1 cellular context compared by ENCODE assay signal in the genomic region with DNA sequence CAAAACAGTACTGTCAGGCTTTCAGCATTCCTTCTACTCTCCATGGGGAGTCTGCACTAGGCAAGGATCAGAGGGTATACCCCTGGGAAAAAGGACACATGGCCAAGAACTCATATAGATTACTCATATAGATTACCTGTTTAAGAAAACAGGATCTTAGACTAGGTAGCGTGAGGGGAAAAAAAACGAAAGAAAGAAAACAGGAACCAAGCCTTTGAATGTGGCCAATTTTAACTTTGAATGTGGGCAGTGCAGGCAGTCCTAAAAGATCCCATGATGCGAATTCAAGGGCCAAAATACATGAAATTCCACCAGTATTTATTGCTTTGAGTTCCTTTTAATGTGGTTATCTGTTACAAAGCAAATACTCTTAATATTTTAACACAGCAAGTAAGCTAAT.
A peak's percentile ranks its signal among the peaks of the same experiment; 100 is the strongest.
TF ChIP-seq lines count a peak whose summit lies in the region.

No MANE protein-coding gene starts in this region.

TF ChIP-seq in GM12878, 131 proteins besides CTCF, POLR2A, EP300 and RAD21 (continued from another document):
- TF ChIP-seq, protein P1, sequence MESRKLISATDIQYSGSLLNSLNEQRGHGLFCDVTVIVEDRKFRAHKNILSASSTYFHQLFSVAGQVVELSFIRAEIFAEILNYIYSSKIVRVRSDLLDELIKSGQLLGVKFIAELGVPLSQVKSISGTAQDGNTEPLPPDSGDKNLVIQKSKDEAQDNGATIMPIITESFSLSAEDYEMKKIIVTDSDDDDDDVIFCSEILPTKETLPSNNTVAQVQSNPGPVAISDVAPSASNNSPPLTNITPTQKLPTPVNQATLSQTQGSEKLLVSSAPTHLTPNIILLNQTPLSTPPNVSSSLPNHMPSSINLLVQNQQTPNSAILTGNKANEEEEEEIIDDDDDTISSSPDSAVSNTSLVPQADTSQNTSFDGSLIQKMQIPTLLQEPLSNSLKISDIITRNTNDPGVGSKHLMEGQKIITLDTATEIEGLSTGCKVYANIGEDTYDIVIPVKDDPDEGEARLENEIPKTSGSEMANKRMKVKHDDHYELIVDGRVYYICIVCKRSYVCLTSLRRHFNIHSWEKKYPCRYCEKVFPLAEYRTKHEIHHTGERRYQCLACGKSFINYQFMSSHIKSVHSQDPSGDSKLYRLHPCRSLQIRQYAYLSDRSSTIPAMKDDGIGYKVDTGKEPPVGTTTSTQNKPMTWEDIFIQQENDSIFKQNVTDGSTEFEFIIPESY (IDR thresholded peaks at IDR 0.05): no peak
- TF ChIP-seq DPF2 (IDR thresholded peaks at IDR 0.05) (peak; percentile 68), SPI1 (IDR thresholded peaks at IDR 0.05; ENCODE audit: borderline replicate concordance, insufficient read depth, low read depth, low read length) (peak; percentile 60; the same call in 1 of the 2 replicates), RAD51 (IDR thresholded peaks at IDR 0.05) (0 out of 2 replicates have a peak, but pooled peaks have one; percentile 14), BHLHE40 (IDR thresholded peaks at IDR 0.05; ENCODE audit: borderline replicate concordance in 1 of 2, low read depth in 2 of 2, low read length in 1 of 2) (peak; percentile 28 to 41; a peak in 1 of 4 replicates), CHD2 (IDR thresholded peaks at IDR 0.05; ENCODE audit: borderline replicate concordance, low read depth, low read length) (no peak), IKZF2 (IDR thresholded peaks at IDR 0.05) (peak; percentile 87 to 92), GATAD2B (conservative IDR thresholded peaks at IDR 0.05; ENCODE audit: low read depth) (0 out of 2 replicates have a peak, but pooled peaks have one; percentile 25), RUNX3 (IDR thresholded peaks at IDR 0.05; ENCODE audit: low read length) (peak; percentile 91), BACH1 (IDR thresholded peaks at IDR 0.05; ENCODE audit: borderline replicate concordance) (peak; percentile 48; the same call in 1 of the 2 replicates), FOXM1 (IDR thresholded peaks at IDR 0.05; ENCODE audit: low read depth, low read length) (peak; percentile 83), IRF4 (IDR thresholded peaks at IDR 0.05; ENCODE audit: low read depth, low read length) (peak; percentile 67; the same call in 1 of the 2 replicates), CBX5 (IDR thresholded peaks at IDR 0.05; ENCODE audit: low read depth) (peak; percentile 72; the same call in 1 of the 2 replicates), CREM (IDR thresholded peaks at IDR 0.05; ENCODE audit: low read depth) (peak; percentile 36; the same call in 1 of the 2 replicates), PAX5 (IDR thresholded peaks at IDR 0.05; ENCODE audit: borderline replicate concordance, low read depth, low read length) (0 out of 2 replicates have a peak, but pooled peaks have one; percentile 28), BMI1 (IDR thresholded peaks at IDR 0.05; ENCODE audit: borderline replicate concordance) (0 out of 2 replicates have a peak, but pooled peaks have one; percentile 36)
- TF ChIP-seq, protein P2, sequence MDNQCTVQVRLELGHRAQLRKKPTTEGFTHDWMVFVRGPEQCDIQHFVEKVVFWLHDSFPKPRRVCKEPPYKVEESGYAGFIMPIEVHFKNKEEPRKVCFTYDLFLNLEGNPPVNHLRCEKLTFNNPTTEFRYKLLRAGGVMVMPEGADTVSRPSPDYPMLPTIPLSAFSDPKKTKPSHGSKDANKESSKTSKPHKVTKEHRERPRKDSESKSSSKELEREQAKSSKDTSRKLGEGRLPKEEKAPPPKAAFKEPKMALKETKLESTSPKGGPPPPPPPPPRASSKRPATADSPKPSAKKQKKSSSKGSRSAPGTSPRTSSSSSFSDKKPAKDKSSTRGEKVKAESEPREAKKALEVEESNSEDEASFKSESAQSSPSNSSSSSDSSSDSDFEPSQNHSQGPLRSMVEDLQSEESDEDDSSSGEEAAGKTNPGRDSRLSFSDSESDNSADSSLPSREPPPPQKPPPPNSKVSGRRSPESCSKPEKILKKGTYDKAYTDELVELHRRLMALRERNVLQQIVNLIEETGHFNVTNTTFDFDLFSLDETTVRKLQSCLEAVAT (IDR thresholded peaks at IDR 0.05): 0 out of 2 replicates have a peak, but pooled peaks have one; percentile 43
- TF ChIP-seq, protein P3, sequence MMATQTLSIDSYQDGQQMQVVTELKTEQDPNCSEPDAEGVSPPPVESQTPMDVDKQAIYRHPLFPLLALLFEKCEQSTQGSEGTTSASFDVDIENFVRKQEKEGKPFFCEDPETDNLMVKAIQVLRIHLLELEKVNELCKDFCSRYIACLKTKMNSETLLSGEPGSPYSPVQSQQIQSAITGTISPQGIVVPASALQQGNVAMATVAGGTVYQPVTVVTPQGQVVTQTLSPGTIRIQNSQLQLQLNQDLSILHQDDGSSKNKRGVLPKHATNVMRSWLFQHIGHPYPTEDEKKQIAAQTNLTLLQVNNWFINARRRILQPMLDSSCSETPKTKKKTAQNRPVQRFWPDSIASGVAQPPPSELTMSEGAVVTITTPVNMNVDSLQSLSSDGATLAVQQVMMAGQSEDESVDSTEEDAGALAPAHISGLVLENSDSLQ (IDR thresholded peaks at IDR 0.05): no peak
- TF ChIP-seq, protein P4, sequence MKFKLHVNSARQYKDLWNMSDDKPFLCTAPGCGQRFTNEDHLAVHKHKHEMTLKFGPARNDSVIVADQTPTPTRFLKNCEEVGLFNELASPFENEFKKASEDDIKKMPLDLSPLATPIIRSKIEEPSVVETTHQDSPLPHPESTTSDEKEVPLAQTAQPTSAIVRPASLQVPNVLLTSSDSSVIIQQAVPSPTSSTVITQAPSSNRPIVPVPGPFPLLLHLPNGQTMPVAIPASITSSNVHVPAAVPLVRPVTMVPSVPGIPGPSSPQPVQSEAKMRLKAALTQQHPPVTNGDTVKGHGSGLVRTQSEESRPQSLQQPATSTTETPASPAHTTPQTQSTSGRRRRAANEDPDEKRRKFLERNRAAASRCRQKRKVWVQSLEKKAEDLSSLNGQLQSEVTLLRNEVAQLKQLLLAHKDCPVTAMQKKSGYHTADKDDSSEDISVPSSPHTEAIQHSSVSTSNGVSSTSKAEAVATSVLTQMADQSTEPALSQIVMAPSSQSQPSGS (IDR thresholded peaks at IDR 0.05; ENCODE audit: low read length): peak; percentile 66
- TF ChIP-seq, protein P5, sequence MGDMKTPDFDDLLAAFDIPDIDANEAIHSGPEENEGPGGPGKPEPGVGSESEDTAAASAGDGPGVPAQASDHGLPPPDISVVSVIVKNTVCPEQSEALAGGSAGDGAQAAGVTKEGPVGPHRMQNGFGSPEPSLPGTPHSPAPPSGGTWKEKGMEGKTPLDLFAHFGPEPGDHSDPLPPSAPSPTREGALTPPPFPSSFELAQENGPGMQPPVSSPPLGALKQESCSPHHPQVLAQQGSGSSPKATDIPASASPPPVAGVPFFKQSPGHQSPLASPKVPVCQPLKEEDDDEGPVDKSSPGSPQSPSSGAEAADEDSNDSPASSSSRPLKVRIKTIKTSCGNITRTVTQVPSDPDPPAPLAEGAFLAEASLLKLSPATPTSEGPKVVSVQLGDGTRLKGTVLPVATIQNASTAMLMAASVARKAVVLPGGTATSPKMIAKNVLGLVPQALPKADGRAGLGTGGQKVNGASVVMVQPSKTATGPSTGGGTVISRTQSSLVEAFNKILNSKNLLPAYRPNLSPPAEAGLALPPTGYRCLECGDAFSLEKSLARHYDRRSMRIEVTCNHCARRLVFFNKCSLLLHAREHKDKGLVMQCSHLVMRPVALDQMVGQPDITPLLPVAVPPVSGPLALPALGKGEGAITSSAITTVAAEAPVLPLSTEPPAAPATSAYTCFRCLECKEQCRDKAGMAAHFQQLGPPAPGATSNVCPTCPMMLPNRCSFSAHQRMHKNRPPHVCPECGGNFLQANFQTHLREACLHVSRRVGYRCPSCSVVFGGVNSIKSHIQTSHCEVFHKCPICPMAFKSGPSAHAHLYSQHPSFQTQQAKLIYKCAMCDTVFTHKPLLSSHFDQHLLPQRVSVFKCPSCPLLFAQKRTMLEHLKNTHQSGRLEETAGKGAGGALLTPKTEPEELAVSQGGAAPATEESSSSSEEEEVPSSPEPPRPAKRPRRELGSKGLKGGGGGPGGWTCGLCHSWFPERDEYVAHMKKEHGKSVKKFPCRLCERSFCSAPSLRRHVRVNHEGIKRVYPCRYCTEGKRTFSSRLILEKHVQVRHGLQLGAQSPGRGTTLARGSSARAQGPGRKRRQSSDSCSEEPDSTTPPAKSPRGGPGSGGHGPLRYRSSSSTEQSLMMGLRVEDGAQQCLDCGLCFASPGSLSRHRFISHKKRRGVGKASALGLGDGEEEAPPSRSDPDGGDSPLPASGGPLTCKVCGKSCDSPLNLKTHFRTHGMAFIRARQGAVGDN (IDR thresholded peaks at IDR 0.05): no peak
- TF ChIP-seq, protein P6, sequence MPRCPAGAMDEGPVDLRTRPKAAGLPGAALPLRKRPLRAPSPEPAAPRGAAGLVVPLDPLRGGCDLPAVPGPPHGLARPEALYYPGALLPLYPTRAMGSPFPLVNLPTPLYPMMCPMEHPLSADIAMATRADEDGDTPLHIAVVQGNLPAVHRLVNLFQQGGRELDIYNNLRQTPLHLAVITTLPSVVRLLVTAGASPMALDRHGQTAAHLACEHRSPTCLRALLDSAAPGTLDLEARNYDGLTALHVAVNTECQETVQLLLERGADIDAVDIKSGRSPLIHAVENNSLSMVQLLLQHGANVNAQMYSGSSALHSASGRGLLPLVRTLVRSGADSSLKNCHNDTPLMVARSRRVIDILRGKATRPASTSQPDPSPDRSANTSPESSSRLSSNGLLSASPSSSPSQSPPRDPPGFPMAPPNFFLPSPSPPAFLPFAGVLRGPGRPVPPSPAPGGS (IDR thresholded peaks at IDR 0.05; ENCODE audit: borderline replicate concordance, insufficient read depth, low read depth, low read length, poor library complexity, severe bottlenecking): no peak
- TF ChIP-seq, protein P7, sequence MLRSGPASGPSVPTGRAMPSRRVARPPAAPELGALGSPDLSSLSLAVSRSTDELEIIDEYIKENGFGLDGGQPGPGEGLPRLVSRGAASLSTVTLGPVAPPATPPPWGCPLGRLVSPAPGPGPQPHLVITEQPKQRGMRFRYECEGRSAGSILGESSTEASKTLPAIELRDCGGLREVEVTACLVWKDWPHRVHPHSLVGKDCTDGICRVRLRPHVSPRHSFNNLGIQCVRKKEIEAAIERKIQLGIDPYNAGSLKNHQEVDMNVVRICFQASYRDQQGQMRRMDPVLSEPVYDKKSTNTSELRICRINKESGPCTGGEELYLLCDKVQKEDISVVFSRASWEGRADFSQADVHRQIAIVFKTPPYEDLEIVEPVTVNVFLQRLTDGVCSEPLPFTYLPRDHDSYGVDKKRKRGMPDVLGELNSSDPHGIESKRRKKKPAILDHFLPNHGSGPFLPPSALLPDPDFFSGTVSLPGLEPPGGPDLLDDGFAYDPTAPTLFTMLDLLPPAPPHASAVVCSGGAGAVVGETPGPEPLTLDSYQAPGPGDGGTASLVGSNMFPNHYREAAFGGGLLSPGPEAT (IDR thresholded peaks at IDR 0.05; ENCODE audit: low read depth): peak; percentile 83
